Comparison of ENCODE assay signal across 8 cellular contexts in genomic region chr17:74770498-74771318, GRCh38. TPM values are rescaled to one million over a fixed set of nuclear protein-coding genes. Genes with fewer than 3 reads are reported as not detected.
DNase-seq lines count a peak whose midpoint lies in the region; ATAC-seq and TF ChIP-seq lines count a peak whose summit lies in the region.

No MANE protein-coding gene starts in this region.

- no peak overlapping the region for H3K4me3 Mint-ChIP-seq in immature natural killer cell

- H3K27me3 Mint-ChIP-seq in immature natural killer cell (ENCODE audit: low read depth in 3 of 3) = peaks cover under 1 to 7% (median 5%) of the 10 kb centered on the region in 3 donors

- peaks cover 46 to 48% of the 10 kb centered on the region in 2 donors for H3K4me1 Mint-ChIP-seq in immature natural killer cell

- ATAC-seq in GM18511 (IDR thresholded peaks at IDR 0.05; ENCODE audit: unreplicated experiment) = no peak

- TF ChIP-seq CTCF in LNCAP (IDR thresholded peaks at IDR 0.05) = peak; percentile 95

- no peaks in the 10 kb centered on the region for H3K9me3 Mint-ChIP-seq in immature natural killer cell

- DNase-seq in ELR (ENCODE audit: low read depth) (peak; percentile 46), T-helper 22 cell (ENCODE audit: low read depth) (peak; percentile 56), astrocyte of the hippocampus (ENCODE audit: low read depth, low spot score) (peak; percentile 77), immature natural killer cell (peak; percentile 68 to 74 (median 69)), cortex of kidney (lab: John Stamatoyannopoulos, UW) (no peak)
- peak; percentile 69 for DNase-seq in stimulated activated CD4-positive, alpha-beta T cell treated with anti-CD3 and anti-CD28 coated beads, Interleukin-2, amount 100 ng/mL, for 4 hours (ENCODE audit: low read depth)

- H3K27ac Mint-ChIP-seq in immature natural killer cell = peak overlapping the region in 5 of 6 donors; percentile 65 to 87 (median 76)

- H3K36me3 Mint-ChIP-seq in immature natural killer cell = peaks cover 0 to 19% (median 8%) of the 10 kb centered on the region in 3 donors

RNA-seq across cellular contexts. Expression of gene NAT9, which starts 5.4 kb away (rescaled TPM):
- polyA plus RNA-seq in immature natural killer cell = 10 to 100 TPM in 1 of 3 donors, 1 to 10 TPM in 2; 4.3 to 11.2 (median 6.3) TPM

RNA-seq across cellular contexts. Expression of gene NHERF1, which starts 22.3 kb away (rescaled TPM):
- 1,000 to 10,000 TPM in 1 of 3 donors, 100 to 1,000 TPM in 2; 566 to 1,121 (median 751) TPM for polyA plus RNA-seq in immature natural killer cell

RNA-seq across cellular contexts. Expression of gene RAB37, which starts 33.7 kb away (rescaled TPM):
- 100 to 1,000 TPM; 208 to 218 (median 212) TPM for polyA plus RNA-seq in immature natural killer cell

RNA-seq across cellular contexts. Expression of gene CD300LF, which starts 58.0 kb away (rescaled TPM):
- polyA plus RNA-seq in immature natural killer cell = 1 to 10 TPM; 1.9 to 4.2 (median 2.0) TPM
